In genomic region chr7:24392774-24393173, GRCh38 we compare ENCODE assay signal across 15 cellular contexts.
DNase-seq lines count a peak whose midpoint lies in the region; ATAC-seq and TF ChIP-seq lines count a peak whose summit lies in the region.
"Had no signal": no experiment of that assay in that cellular context is flagged by ENCODE, and none has a peak within 500 bp of the region (broad histone marks: within the 10 kb centered on the region; RNA-seq: fewer than 3 reads in every experiment).

No MANE protein-coding gene starts in this region.

- H3K27ac Mint-ChIP-seq in WTC11 (peak overlapping the region; percentile 71), HFFc6 (no peak overlapping the region)
- H3K27ac Mint-ChIP-seq: CD8-positive, alpha-beta memory T cell had no signal

- H3K4me3 Mint-ChIP-seq in WTC11, result no peak overlapping the region
- no peak overlapping the region for H3K4me3 Mint-ChIP-seq in HFFc6
- H3K4me3 Mint-ChIP-seq: CD8-positive, alpha-beta memory T cell had no signal

- H3K36me3 Mint-ChIP-seq in WTC11 (peaks cover 15% of the 10 kb centered on the region), HFFc6 (ENCODE audit: low read depth) (no peaks in the 10 kb centered on the region)

- H3K9me3 Mint-ChIP-seq in WTC11 (no peaks in the 10 kb centered on the region), HFFc6 (no peaks in the 10 kb centered on the region)
- H3K9me3 Mint-ChIP-seq: CD8-positive, alpha-beta memory T cell had no signal

- TF ChIP-seq CTCF in WTC11 (IDR thresholded peaks at IDR 0.05) (no peak), HFFc6 (IDR thresholded peaks at IDR 0.05) (no peak)

- DNase-seq in NCI-H2171 treated with DMSO at 0.1 percent for 48 hours (lab: John Stamatoyannopoulos, UW), result peak; percentile 7
- no peak for DNase-seq in NCI-H2171 (lab: John Stamatoyannopoulos, UW)
- no peak for DNase-seq in WTC11 (ENCODE audit: low spot score)
- DNase-seq in iPS-NIHi11 (ENCODE audit: low spot score), result peak; percentile 56
- no peak for DNase-seq in islet precursor cell
- DNase-seq in DMS 273 treated with DMSO at 0.1 percent for 48 hours (lab: John Stamatoyannopoulos, UW), result no peak
- DNase-seq in EL, result no peak
- no peak for DNase-seq in HFFc6
- DNase-seq: 8988T; AML-193; Caco-2; CD8-positive, alpha-beta memory T cell; GDM1 had no signal

- peak; percentile 69 for ATAC-seq in WTC11
- ATAC-seq: HCT116, HepG2 had no signal

- H3K4me1 Mint-ChIP-seq in WTC11 (peaks cover 41% of the 10 kb centered on the region), HFFc6 (ENCODE audit: low read depth) (no peaks in the 10 kb centered on the region)
- H3K4me1 Mint-ChIP-seq: CD8-positive, alpha-beta memory T cell had no signal

- POLR2A ChIA-PET in WTC11 (lab: Charles Lee), result interaction anchor here (0.6 to 1.1 kb wide), 3 partner anchors 74 to 266 kb away, joined by 3 to 4 read pairs (median 4); no protein-coding TSS in a partner anchor

- CTCF ChIA-PET in WTC11 (lab: Charles Lee), result interaction anchor here (0.6 to 4.0 kb wide), 7 partner anchors 10 to 181 kb away, joined by 3 to 25 read pairs (median 4); no protein-coding TSS in a partner anchor

- H3K27me3 Mint-ChIP-seq in WTC11 (ENCODE audit: low read depth), result no peaks in the 10 kb centered on the region
- peaks cover 9% of the 10 kb centered on the region; the same call in 1 of the 2 replicates for H3K27me3 Mint-ChIP-seq in HFFc6 (ENCODE audit: insufficient read depth)

TF ChIP-seq in WTC11, 78 proteins besides CTCF, POLR2A, EP300 and RAD21:
- TF ChIP-seq ZNF423 (CRISPR knock-in tag; IDR thresholded peaks at IDR 0.05), result 0 out of 2 replicates have a peak, but pooled peaks have one; percentile 26
- TF ChIP-seq, protein P1, sequence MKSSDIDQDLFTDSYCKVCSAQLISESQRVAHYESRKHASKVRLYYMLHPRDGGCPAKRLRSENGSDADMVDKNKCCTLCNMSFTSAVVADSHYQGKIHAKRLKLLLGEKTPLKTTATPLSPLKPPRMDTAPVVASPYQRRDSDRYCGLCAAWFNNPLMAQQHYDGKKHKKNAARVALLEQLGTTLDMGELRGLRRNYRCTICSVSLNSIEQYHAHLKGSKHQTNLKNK (CRISPR knock-in tag; IDR thresholded peaks at IDR 0.05), result no peak
TF ChIP-seq in WTC11: peak in this region for 1.

Comparison
In these comparisons a context has a peak if more than half of its experiments do, and no peak if none do; other contexts are left out.
1. DNase-seq: peak in NCI-H2171 treated with DMSO at 0.1 percent for 48 hours (single experiment) and iPS-NIHi11 (single experiment); none in NCI-H2171 (single experiment), WTC11 (single experiment), islet precursor cell (single experiment), DMS 273 treated with DMSO at 0.1 percent for 48 hours (single experiment), EL (single experiment) and HFFc6 (single experiment).